19 cellular contexts compared by ENCODE assay signal in the genomic region with DNA sequence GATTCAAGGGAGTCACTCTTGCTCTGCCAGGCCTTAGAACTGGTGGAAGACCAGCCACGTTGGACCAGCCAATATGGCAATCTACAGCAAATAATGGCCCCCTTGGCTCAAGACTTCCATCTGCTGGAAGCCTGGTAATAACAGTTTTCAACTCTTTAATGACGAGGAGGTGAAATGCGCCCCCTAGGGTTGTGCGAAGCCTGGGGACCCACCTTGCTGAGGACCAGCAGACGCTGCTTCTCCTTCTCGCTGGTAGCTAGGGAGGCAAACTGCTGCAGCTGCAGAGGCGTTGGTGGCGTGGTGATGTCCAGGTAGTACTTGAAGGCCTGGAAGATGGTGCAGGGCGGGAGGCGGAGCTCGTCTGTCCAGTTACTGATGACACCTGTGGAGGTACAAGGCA. TPM values are rescaled to one million over a fixed set of nuclear protein-coding genes. Genes with fewer than 3 reads are reported as not detected.
DNase-seq lines count a peak whose midpoint lies in the region; ATAC-seq, FAIRE-seq and TF ChIP-seq lines count a peak whose summit lies in the region.
"Had no signal": no experiment of that assay in that cellular context is flagged by ENCODE, and none has a peak within 500 bp of the region (broad histone marks: within the 10 kb centered on the region; RNA-seq: fewer than 3 reads in every experiment).

No MANE protein-coding gene starts in this region.

- peaks cover 8% of the 10 kb centered on the region; the same call in 2 of the 3 replicates for H3K4me1 ChIP-seq in A549
- no peaks in the 10 kb centered on the region for H3K4me1 ChIP-seq in Loucy (ENCODE audit: insufficient read depth, low read length, poor library complexity, severe bottlenecking)
- H3K4me1 ChIP-seq in upper lobe of left lung = no peaks in the 10 kb centered on the region

- TF ChIP-seq EP300 in A549 (IDR thresholded peaks at IDR 0.05) (no peak), upper lobe of left lung (IDR thresholded peaks at IDR 0.05) (no peak)

- no peaks in the 10 kb centered on the region for H3K9me3 Mint-ChIP-seq in WTC11
- H3K9me3 Mint-ChIP-seq: natural killer cell had no signal

- no peaks in the 10 kb centered on the region for H3K36me3 Mint-ChIP-seq in WTC11
- H3K36me3 Mint-ChIP-seq: natural killer cell had no signal

- no peaks in the 10 kb centered on the region for H4K20me1 ChIP-seq in Loucy (ENCODE audit: insufficient read depth, low read length, poor library complexity, severe bottlenecking)

- H3K27me3 Mint-ChIP-seq in WTC11 (ENCODE audit: low read depth) = no peaks in the 10 kb centered on the region

- H3K27ac Mint-ChIP-seq in WTC11 = no peak overlapping the region
- H3K27ac Mint-ChIP-seq: natural killer cell had no signal

- ATAC-seq in A549 = peak in 1 of 2 experiments; percentile 19; a peak in 3 of 6 replicates
- ATAC-seq in WTC11 = no peak
- ATAC-seq in upper lobe of left lung (ENCODE audit: low FRiP score in 2 of 2) = no peak
- no peak for ATAC-seq in GM21367 (IDR thresholded peaks at IDR 0.05; ENCODE audit: unreplicated experiment)
- ATAC-seq: natural killer cell had no signal

- no peaks in the 10 kb centered on the region for H3K79me2 ChIP-seq in Loucy (ENCODE audit: insufficient read depth, low read length)

- TF ChIP-seq RAD21 in A549 (conservative IDR thresholded peaks at IDR 0.05 in 1 of 2, IDR thresholded peaks at IDR 0.05 in 1 of 2) = peak; percentile 17 to 52; a peak in 2 of 5 replicates

- 80% methylated on average over 11 of the region's 11 CpGs for WGBS in A549 (ENCODE audit: missing lambda C conversion rate)
- 78 to 87% methylated on average over 8 to 11 of the region's 11 CpGs for WGBS in upper lobe of left lung, 2 donors

- peaks cover 2% of the 10 kb centered on the region for H3K27me3 ChIP-seq in GM06990 (replicated peaks; ENCODE audit: control insufficient read depth, insufficient read depth, low read length)
- no peaks in the 10 kb centered on the region for H3K27me3 ChIP-seq in Loucy (ENCODE audit: insufficient read depth, low read length, poor library complexity, severe bottlenecking)
- H3K27me3 ChIP-seq in upper lobe of left lung = no peaks in the 10 kb centered on the region

- H3K4me3 Mint-ChIP-seq in WTC11 = no peak overlapping the region
- H3K4me3 Mint-ChIP-seq: natural killer cell had no signal

- TF ChIP-seq CTCF in A549 (IDR thresholded peaks at IDR 0.05) (peak; percentile 41), GM06990 (IDR thresholded peaks at IDR 0.05; ENCODE audit: insufficient read depth, low read length, poor library complexity, severe bottlenecking) (peak; percentile 39), Loucy (conservative IDR thresholded peaks at IDR 0.05; ENCODE audit: low read length) (peak; percentile 51), WTC11 (IDR thresholded peaks at IDR 0.05) (no peak), upper lobe of left lung (IDR thresholded peaks at IDR 0.05) (no peak)

- POLR2A ChIA-PET in A549 (lab: Yijun Ruan, JAX) (no interaction called here), WTC11 (lab: Charles Lee) (no interaction called here)

- H3K36me3 ChIP-seq in GM06990 (ENCODE audit: control insufficient read depth, insufficient read depth, low read length) = no peaks in the 10 kb centered on the region
- H3K36me3 ChIP-seq in Loucy (ENCODE audit: insufficient read depth, low read length) = no peaks in the 10 kb centered on the region
- H3K36me3 ChIP-seq in upper lobe of left lung = no peaks in the 10 kb centered on the region

- no peak overlapping the region for H3K9ac ChIP-seq in Loucy (ENCODE audit: low read depth, low read length, poor library complexity, severe bottlenecking)

- H3K4me2 ChIP-seq in A549 (no peak overlapping the region), Loucy (ENCODE audit: low read depth, low read length, poor library complexity, severe bottlenecking) (no peak overlapping the region)

- CTCF ChIA-PET in A549 (lab: Yijun Ruan, JAX) (interaction anchor here (0.6 to 6.1 kb wide), 11 partner anchors 11 to 1003 kb away, joined by 3 to 39 read pairs (median 5); no protein-coding TSS in a partner anchor), WTC11 (lab: Charles Lee) (interaction anchor here (0.6 to 1.9 kb wide), 9 partner anchors 12 to 626 kb away, joined by 3 to 7 read pairs (median 3); a partner anchor contains a TSS)

- peaks cover 25% of the 10 kb centered on the region for H3K4me1 Mint-ChIP-seq in WTC11
- H3K4me1 Mint-ChIP-seq: natural killer cell had no signal

- no peak overlapping the region for H3K27ac ChIP-seq in A549
- H3K27ac ChIP-seq in upper lobe of left lung = no peak overlapping the region

- no peaks in the 10 kb centered on the region for H3F3A ChIP-seq in Loucy (ENCODE audit: low read depth)

- DNase-seq in A549 (ENCODE audit: low read depth in 1 of 2, low spot score in 1 of 2) (peak in 1 of 2 experiments; percentile 48), GM06990 (ENCODE audit: extremely low read depth, insufficient read length) (no peak), WTC11 (ENCODE audit: low spot score) (peak; percentile 62), putamen (ENCODE audit: low spot score) (no peak), AG08395 (ENCODE audit: low spot score) (no peak), upper lobe of left lung (no peak)
- DNase-seq: activated CD8-positive, alpha-beta memory T cell treated with anti-CD3 and anti-CD28 coated beads, Interleukin-2, amount 50 U/mL, for 4 hours; activated gamma-delta T cell treated with Interleukin-2 at 50 U/mL for 16 hours; AML-193; aorta; Calu3; kidney glomerular epithelial cell; mesenchymal stem cell; MV-4-11; natural killer cell; NCI-H2171 treated with DMSO at 0.1 percent for 48 hours; small intestine had no signal

- no peaks in the 10 kb centered on the region for H3K9me3 ChIP-seq in A549
- no peaks in the 10 kb centered on the region for H3K9me3 ChIP-seq in Loucy (ENCODE audit: insufficient read depth, low read depth, low read length)
- H3K9me3 ChIP-seq in upper lobe of left lung = no peaks in the 10 kb centered on the region

- no peaks in the 10 kb centered on the region for H3K9me2 ChIP-seq in Loucy (replicated peaks; ENCODE audit: low read depth, low read length)

- H3K4me3 ChIP-seq in A549 (no peak overlapping the region), GM06990 (replicated peaks; ENCODE audit: low read depth, low read length) (no peak overlapping the region), Loucy (ENCODE audit: low read length, poor library complexity, severe bottlenecking) (no peak overlapping the region), upper lobe of left lung (no peak overlapping the region)

- peak; percentile 13 for FAIRE-seq in A549 (lab: Jason Lieb, UNC)
- FAIRE-seq: small intestine had no signal

- H2AFZ ChIP-seq in Loucy (ENCODE audit: low read length) = no peak overlapping the region

- TF ChIP-seq POLR2A in A549 (IDR thresholded peaks at IDR 0.05; ENCODE audit: low read length) (no peak), upper lobe of left lung (IDR thresholded peaks at IDR 0.05) (no peak)

TF ChIP-seq in A549, 52 proteins besides CTCF, POLR2A, EP300 and RAD21:
- TF ChIP-seq SMC3 (IDR thresholded peaks at IDR 0.05) (0 out of 3 replicates have a peak, but pooled peaks have one; percentile 16), KDM5A (IDR thresholded peaks at IDR 0.05) (no peak)

TF ChIP-seq in WTC11, 78 proteins besides CTCF, POLR2A, EP300 and RAD21 (continues in another document):
- TF ChIP-seq, protein P1, sequence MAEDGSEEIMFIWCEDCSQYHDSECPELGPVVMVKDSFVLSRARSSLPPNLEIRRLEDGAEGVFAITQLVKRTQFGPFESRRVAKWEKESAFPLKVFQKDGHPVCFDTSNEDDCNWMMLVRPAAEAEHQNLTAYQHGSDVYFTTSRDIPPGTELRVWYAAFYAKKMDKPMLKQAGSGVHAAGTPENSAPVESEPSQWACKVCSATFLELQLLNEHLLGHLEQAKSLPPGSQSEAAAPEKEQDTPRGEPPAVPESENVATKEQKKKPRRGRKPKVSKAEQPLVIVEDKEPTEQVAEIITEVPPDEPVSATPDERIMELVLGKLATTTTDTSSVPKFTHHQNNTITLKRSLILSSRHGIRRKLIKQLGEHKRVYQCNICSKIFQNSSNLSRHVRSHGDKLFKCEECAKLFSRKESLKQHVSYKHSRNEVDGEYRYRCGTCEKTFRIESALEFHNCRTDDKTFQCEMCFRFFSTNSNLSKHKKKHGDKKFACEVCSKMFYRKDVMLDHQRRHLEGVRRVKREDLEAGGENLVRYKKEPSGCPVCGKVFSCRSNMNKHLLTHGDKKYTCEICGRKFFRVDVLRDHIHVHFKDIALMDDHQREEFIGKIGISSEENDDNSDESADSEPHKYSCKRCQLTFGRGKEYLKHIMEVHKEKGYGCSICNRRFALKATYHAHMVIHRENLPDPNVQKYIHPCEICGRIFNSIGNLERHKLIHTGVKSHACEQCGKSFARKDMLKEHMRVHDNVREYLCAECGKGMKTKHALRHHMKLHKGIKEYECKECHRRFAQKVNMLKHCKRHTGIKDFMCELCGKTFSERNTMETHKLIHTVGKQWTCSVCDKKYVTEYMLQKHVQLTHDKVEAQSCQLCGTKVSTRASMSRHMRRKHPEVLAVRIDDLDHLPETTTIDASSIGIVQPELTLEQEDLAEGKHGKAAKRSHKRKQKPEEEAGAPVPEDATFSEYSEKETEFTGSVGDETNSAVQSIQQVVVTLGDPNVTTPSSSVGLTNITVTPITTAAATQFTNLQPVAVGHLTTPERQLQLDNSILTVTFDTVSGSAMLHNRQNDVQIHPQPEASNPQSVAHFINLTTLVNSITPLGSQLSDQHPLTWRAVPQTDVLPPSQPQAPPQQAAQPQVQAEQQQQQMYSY (CRISPR knock-in tag; IDR thresholded peaks at IDR 0.05) = no peak
- TF ChIP-seq, protein P2, sequence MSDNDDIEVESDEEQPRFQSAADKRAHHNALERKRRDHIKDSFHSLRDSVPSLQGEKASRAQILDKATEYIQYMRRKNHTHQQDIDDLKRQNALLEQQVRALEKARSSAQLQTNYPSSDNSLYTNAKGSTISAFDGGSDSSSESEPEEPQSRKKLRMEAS (CRISPR knock-in tag; IDR thresholded peaks at IDR 0.05) = no peak
- TF ChIP-seq ATF1 (CRISPR knock-in tag; IDR thresholded peaks at IDR 0.05) (no peak), TEAD1 (CRISPR knock-in tag; IDR thresholded peaks at IDR 0.05) (no peak), ZNF263 (CRISPR knock-in tag; IDR thresholded peaks at IDR 0.05; ENCODE audit: low read depth) (no peak)

RNA-seq across cellular contexts. Expression of a gene that starts 41.5 kb away (rescaled TPM):
- polyA plus RNA-seq in A549 (2011; rRNA removed) = 60.3 and 62.4 TPM in 2 replicates
- polyA plus RNA-seq in A549 (2012; cell fraction: cytosol; rRNA removed) = 88.7 and 101 TPM in 2 replicates
- 110 and 149 TPM in 2 replicates for polyA plus RNA-seq in A549 (2012; cell fraction: nucleus; rRNA removed)
- polyA plus RNA-seq in A549 (2017; fragmentation: RNase III; extraction: RNeasy Plus Mini Kit Qiagen cat#74134 plus additional on column Dnase treatment) = 29.8 to 33.2 TPM (median 31.2 TPM) in 3 replicates
- polyA minus RNA-seq in A549 (2011; rRNA and poly(A)+ RNA removed) = 151 and 197 TPM in 2 replicates
- 60.3 to 64.5 TPM (median 63.9 TPM) in 3 replicates for total RNA-seq in WTC11 (2021)
- total RNA-seq in upper lobe of left lung = 100 to 1,000 TPM in 1 of 6 donors, 10 to 100 TPM in 5; 38.2 to 122 (median 59.0) TPM

Comparison
In these comparisons a context has a peak if more than half of its experiments do, and no peak if none do; other contexts are left out.
1. CTCF ChIP-seq: peak in A549 (single experiment), GM06990 (single experiment) and Loucy (single experiment); none in WTC11 (single experiment) and upper lobe of left lung (0 of 6).